Comparison of ENCODE assay signal across 9 cellular contexts in the genomic region with DNA sequence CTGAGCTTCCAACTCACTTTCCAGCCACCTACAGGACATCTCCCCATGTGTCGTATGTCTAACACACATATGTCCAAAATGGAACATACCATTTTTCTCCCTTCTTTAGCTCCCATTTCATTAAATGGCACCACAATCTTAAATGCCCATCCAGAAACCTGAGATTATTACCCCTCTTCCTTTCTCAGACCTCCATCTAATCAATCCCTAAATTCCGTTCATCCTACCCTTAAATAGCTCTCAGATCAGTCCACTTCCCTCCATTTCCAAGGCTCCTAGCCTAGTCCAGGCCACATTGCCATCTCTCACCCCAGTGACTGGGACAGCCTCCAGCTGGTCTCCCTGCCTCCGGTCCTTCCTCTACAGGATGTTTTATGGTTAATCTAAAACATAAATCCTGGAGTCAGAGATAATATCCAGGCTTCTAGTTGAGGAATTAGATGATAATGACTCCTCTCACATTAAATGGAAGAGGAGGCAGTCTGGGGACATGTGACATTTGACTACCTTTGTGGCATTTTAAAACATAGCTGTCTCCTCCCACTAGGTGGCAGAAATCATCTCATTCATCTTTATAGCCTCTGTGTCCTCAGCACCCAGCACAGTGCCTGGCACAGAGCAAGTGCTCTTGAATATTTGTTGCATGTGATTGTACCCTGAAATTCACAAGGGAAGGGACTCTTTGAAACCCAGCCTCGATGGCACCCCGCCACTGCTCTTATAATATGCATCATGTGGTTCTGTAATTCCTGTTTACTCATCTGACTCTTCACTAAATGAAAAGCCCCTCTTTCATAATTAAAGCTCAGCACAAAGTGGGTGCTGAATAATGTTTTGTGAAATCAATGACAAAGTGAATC.
DNase-seq lines count a peak whose midpoint lies in the region; ATAC-seq and TF ChIP-seq lines count a peak whose summit lies in the region.
"Had no signal": no experiment of that assay in that cellular context is flagged by ENCODE, and none has a peak within 500 bp of the region (broad histone marks: within the 10 kb centered on the region; RNA-seq: fewer than 3 reads in every experiment).

No MANE protein-coding gene starts in this region.

- POLR2A ChIA-PET in HEK293 (lab: Yijun Ruan, JAX), result interaction anchor here (0.6 kb wide), 1 partner anchor 165 kb away, joined by 5 read pairs; no protein-coding TSS in a partner anchor
- POLR2A ChIA-PET in activated CD4-positive, alpha-beta T cell treated with anti-CD3 and anti-CD28 coated beads, Interleukin-2, amount 10 ng/mL, durations not matched to agents 7 days and 5 days (lab: Charles Lee), result no interaction called here

- peaks cover 17% of the 10 kb centered on the region for H3K27me3 Mint-ChIP-seq in activated CD4-positive, alpha-beta T cell treated with anti-CD3 and anti-CD28 coated beads, Interleukin-2, amount 10 ng/mL, durations not matched to agents 7 days and 5 days
- peaks cover 28% of the 10 kb centered on the region for H3K27me3 Mint-ChIP-seq in stimulated activated memory B cell treated with anti-CD40 and anti-IgM and Interleukin-4, amounts not matched to agents 10 μg/mL and 1 μg/mL and 100 μg/mL, for 72 hours

- intact Hi-C loops in thyroid gland (cut with DNase I), result no loop called here

- no peak for ATAC-seq in stimulated activated memory B cell treated with anti-CD40 and anti-IgM and Interleukin-4, amounts not matched to agents 10 μg/mL and 1 μg/mL and 100 μg/mL, for 72 hours

- H3K4me3 Mint-ChIP-seq in activated CD4-positive, alpha-beta T cell treated with anti-CD3 and anti-CD28 coated beads, Interleukin-2, amount 10 ng/mL, durations not matched to agents 7 days and 5 days, result no peak overlapping the region
- H3K4me3 Mint-ChIP-seq in stimulated activated memory B cell treated with anti-CD40 and anti-IgM and Interleukin-4, amounts not matched to agents 10 μg/mL and 1 μg/mL and 100 μg/mL, for 72 hours, result no peak overlapping the region
- H3K4me3 Mint-ChIP-seq: T-helper 1 cell treated with Interleukin-12 subunit alpha and Interleukin-12 subunit beta and Interleukin-4 antibody, amounts not matched to agents 30 μg/mL and 1 μg/mL, for 36 hours had no signal

- no peaks in the 10 kb centered on the region for H3K9me3 Mint-ChIP-seq in activated CD4-positive, alpha-beta T cell treated with anti-CD3 and anti-CD28 coated beads, Interleukin-2, amount 10 ng/mL, durations not matched to agents 7 days and 5 days
- H3K9me3 Mint-ChIP-seq in stimulated activated memory B cell treated with anti-CD40 and anti-IgM and Interleukin-4, amounts not matched to agents 10 μg/mL and 1 μg/mL and 100 μg/mL, for 72 hours, result no peaks in the 10 kb centered on the region
- H3K9me3 Mint-ChIP-seq: T-helper 1 cell treated with Interleukin-12 subunit alpha and Interleukin-12 subunit beta and Interleukin-4 antibody, amounts not matched to agents 30 μg/mL and 1 μg/mL, for 36 hours had no signal

- WGBS in thyroid gland, 2 donors, result 87 to 90% methylated on average over 5 of the region's 5 CpGs

- H3K4me1 ChIP-seq in HEK293 (ENCODE audit: control insufficient read depth, insufficient read depth, low read length), result no peaks in the 10 kb centered on the region
- H3K4me1 ChIP-seq in thyroid gland, result no peaks in the 10 kb centered on the region

- H3K4me3 ChIP-seq in HEK293 (ENCODE audit: low read depth, low read length), result no peak overlapping the region
- H3K4me3 ChIP-seq in thyroid gland (replicated peaks in 1 of 3), result no peak overlapping the region

- DNase-seq in NCI-H1105 treated with DMSO at 0.1 percent for 48 hours (lab: John Stamatoyannopoulos, UW) (peak; percentile 11), NCI-H1105 (lab: John Stamatoyannopoulos, UW) (no peak), left kidney (ENCODE audit: low read depth, low spot score) (peak; percentile 45), GOT3 (lab: John Stamatoyannopoulos, UW) (no peak), thyroid gland (no peak)
- peak; percentile 42 for DNase-seq in activated CD4-positive, alpha-beta T cell treated with anti-CD3 and anti-CD28 coated beads, Interleukin-2, amount 10 ng/mL, durations not matched to agents 7 days and 5 days

- no peaks in the 10 kb centered on the region for H3K4me1 Mint-ChIP-seq in activated CD4-positive, alpha-beta T cell treated with anti-CD3 and anti-CD28 coated beads, Interleukin-2, amount 10 ng/mL, durations not matched to agents 7 days and 5 days
- no peaks in the 10 kb centered on the region for H3K4me1 Mint-ChIP-seq in stimulated activated memory B cell treated with anti-CD40 and anti-IgM and Interleukin-4, amounts not matched to agents 10 μg/mL and 1 μg/mL and 100 μg/mL, for 72 hours

- H3K27ac ChIP-seq in HEK293 (ENCODE audit: extremely low read depth, low read depth, low read length) (no peak overlapping the region), thyroid gland (no peak overlapping the region)

- CTCF ChIA-PET in HEK293 (lab: Yijun Ruan, JAX), result interaction anchor here (0.6 to 4.8 kb wide), 27 partner anchors 8 to 373 kb away, joined by 3 to 31 read pairs (median 4); no protein-coding TSS in a partner anchor
- CTCF ChIA-PET in activated CD4-positive, alpha-beta T cell treated with anti-CD3 and anti-CD28 coated beads, Interleukin-2, amount 10 ng/mL, durations not matched to agents 7 days and 5 days (lab: Charles Lee), result interaction anchor here (0.7 to 2.5 kb wide), 13 partner anchors 9 to 352 kb away, joined by 3 to 13 read pairs (median 3); no protein-coding TSS in a partner anchor

- no peaks in the 10 kb centered on the region for H3K36me3 Mint-ChIP-seq in activated CD4-positive, alpha-beta T cell treated with anti-CD3 and anti-CD28 coated beads, Interleukin-2, amount 10 ng/mL, durations not matched to agents 7 days and 5 days (ENCODE audit: low read depth)
- H3K36me3 Mint-ChIP-seq in stimulated activated memory B cell treated with anti-CD40 and anti-IgM and Interleukin-4, amounts not matched to agents 10 μg/mL and 1 μg/mL and 100 μg/mL, for 72 hours, result no peaks in the 10 kb centered on the region

- TF ChIP-seq CTCF in HEK293 (tag by site-specific recombination; IDR thresholded peaks at IDR 0.05) (peak; percentile 37; the same call in 1 of the 2 replicates), thyroid gland (IDR thresholded peaks at IDR 0.05) (peak in 2 of 6 experiments; percentile 18 to 39)

- no peaks in the 10 kb centered on the region for H3K27me3 ChIP-seq in thyroid gland

- no peak overlapping the region for H3K27ac Mint-ChIP-seq in activated CD4-positive, alpha-beta T cell treated with anti-CD3 and anti-CD28 coated beads, Interleukin-2, amount 10 ng/mL, durations not matched to agents 7 days and 5 days
- no peak overlapping the region for H3K27ac Mint-ChIP-seq in stimulated activated memory B cell treated with anti-CD40 and anti-IgM and Interleukin-4, amounts not matched to agents 10 μg/mL and 1 μg/mL and 100 μg/mL, for 72 hours
- H3K27ac Mint-ChIP-seq: T-helper 1 cell treated with Interleukin-12 subunit alpha and Interleukin-12 subunit beta and Interleukin-4 antibody, amounts not matched to agents 30 μg/mL and 1 μg/mL, for 36 hours had no signal

- H3K36me3 ChIP-seq in HEK293 (ENCODE audit: control insufficient read depth in 2 of 2, insufficient read depth in 1 of 2, low read length in 2 of 2), result no peaks in the 10 kb centered on the region
- no peaks in the 10 kb centered on the region for H3K36me3 ChIP-seq in thyroid gland

- H3K9me3 ChIP-seq in HEK293 (ENCODE audit: control insufficient read depth, insufficient read depth, low read depth, low read length) (no peaks in the 10 kb centered on the region), thyroid gland (no peaks in the 10 kb centered on the region)

- TF ChIP-seq POLR2A in thyroid gland (IDR thresholded peaks at IDR 0.05), result no peak

TF ChIP-seq in HEK293, 187 proteins besides CTCF, POLR2A, EP300 and RAD21 (continues in another document):
- TF ChIP-seq ZNF132 (tag by site-specific recombination; IDR thresholded peaks at IDR 0.05; ENCODE audit: borderline replicate concordance), result no peak
- TF ChIP-seq, protein P1, sequence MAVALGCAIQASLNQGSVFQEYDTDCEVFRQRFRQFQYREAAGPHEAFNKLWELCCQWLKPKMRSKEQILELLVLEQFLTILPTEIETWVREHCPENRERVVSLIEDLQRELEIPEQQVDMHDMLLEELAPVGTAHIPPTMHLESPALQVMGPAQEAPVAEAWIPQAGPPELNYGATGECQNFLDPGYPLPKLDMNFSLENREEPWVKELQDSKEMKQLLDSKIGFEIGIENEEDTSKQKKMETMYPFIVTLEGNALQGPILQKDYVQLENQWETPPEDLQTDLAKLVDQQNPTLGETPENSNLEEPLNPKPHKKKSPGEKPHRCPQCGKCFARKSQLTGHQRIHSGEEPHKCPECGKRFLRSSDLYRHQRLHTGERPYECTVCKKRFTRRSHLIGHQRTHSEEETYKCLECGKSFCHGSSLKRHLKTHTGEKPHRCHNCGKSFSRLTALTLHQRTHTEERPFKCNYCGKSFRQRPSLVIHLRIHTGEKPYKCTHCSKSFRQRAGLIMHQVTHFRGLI (tag by site-specific recombination; IDR thresholded peaks at IDR 0.05), result no peak
- TF ChIP-seq, protein P2, sequence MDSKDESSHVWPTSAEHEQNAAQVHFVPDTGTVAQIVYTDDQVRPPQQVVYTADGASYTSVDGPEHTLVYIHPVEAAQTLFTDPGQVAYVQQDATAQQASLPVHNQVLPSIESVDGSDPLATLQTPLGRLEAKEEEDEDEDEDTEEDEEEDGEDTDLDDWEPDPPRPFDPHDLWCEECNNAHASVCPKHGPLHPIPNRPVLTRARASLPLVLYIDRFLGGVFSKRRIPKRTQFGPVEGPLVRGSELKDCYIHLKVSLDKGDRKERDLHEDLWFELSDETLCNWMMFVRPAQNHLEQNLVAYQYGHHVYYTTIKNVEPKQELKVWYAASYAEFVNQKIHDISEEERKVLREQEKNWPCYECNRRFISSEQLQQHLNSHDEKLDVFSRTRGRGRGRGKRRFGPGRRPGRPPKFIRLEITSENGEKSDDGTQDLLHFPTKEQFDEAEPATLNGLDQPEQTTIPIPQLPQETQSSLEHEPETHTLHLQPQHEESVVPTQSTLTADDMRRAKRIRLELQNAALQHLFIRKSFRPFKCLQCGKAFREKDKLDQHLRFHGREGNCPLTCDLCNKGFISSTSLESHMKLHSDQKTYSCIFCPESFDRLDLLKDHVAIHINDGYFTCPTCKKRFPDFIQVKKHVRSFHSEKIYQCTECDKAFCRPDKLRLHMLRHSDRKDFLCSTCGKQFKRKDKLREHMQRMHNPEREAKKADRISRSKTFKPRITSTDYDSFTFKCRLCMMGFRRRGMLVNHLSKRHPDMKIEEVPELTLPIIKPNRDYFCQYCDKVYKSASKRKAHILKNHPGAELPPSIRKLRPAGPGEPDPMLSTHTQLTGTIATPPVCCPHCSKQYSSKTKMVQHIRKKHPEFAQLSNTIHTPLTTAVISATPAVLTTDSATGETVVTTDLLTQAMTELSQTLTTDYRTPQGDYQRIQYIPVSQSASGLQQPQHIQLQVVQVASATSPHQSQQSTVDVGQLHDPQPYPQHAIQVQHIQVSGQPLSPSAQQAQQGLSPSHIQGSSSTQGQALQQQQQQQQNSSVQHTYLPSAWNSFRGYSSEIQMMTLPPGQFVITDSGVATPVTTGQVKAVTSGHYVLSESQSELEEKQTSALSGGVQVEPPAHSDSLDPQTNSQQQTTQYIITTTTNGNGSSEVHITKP (tag by site-specific recombination; IDR thresholded peaks at IDR 0.05), result peak; percentile 84

Comparison
In these comparisons a context has a peak if more than half of its experiments do, and no peak if none do; other contexts are left out.
1. DNase-seq: peak in NCI-H1105 treated with DMSO at 0.1 percent for 48 hours (single experiment), activated CD4-positive, alpha-beta T cell treated with anti-CD3 and anti-CD28 coated beads, Interleukin-2, amount 10 ng/mL, durations not matched to agents 7 days and 5 days (single experiment) and left kidney (single experiment); none in NCI-H1105 (single experiment), GOT3 (single experiment) and thyroid gland (0 of 2).